Comparison of ENCODE assay signal across 12 cellular contexts in genomic region chr12:75959060-75959459, GRCh38.
A peak's percentile ranks its signal among the peaks of the same experiment; 100 is the strongest.
DNase-seq lines count a peak whose midpoint lies in the region; ATAC-seq, FAIRE-seq and TF ChIP-seq lines count a peak whose summit lies in the region.
"Had no signal": no experiment of that assay in that cellular context is flagged by ENCODE, and none has a peak within 500 bp of the region (broad histone marks: within the 10 kb centered on the region; RNA-seq: fewer than 3 reads in every experiment).

No MANE protein-coding gene starts in this region.

- H4K20me1 ChIP-seq in MM.1S (ENCODE audit: insufficient read depth, low read length) (no peaks in the 10 kb centered on the region), H1 (replicated peaks in 1 of 2; ENCODE audit: control insufficient read depth in 1 of 2, insufficient read depth in 2 of 2, low read length in 2 of 2) (no peaks in the 10 kb centered on the region)

- no peak for DNase-seq in activated CD8-positive, alpha-beta T cell treated with anti-CD3 and anti-CD28 coated beads, Interleukin-2, amount 10 ng/mL, durations not matched to agents 7 days and 5 days
- DNase-seq in activated CD8-positive, alpha-beta T cell treated with anti-CD3 and anti-CD28 coated beads for 36 hours = no peak
- DNase-seq in MM.1S (no peak), H1 (ENCODE audit: low read depth in 1 of 2, low spot score in 2 of 2) (no peak), 8988T (no peak), NCI-H1092 (lab: John Stamatoyannopoulos, UW) (no peak)
- DNase-seq: activated naive CD4-positive, alpha-beta T cell; NCI-H146; pancreas had no signal

- TF ChIP-seq RAD21 in H1 (IDR thresholded peaks at IDR 0.05 in 1 of 2, conservative IDR thresholded peaks at IDR 0.05 in 1 of 2; ENCODE audit: low read depth in 2 of 2, low read length in 2 of 2) = no peak

- H3K9me3 ChIP-seq in MM.1S (replicated peaks; ENCODE audit: insufficient read depth, low read length) (no peaks in the 10 kb centered on the region), H1 (ENCODE audit: insufficient read depth in 2 of 2, low read depth in 1 of 2, low read length in 1 of 2) (no peaks in the 10 kb centered on the region), neutrophil (no peaks in the 10 kb centered on the region)
- H3K9me3 ChIP-seq: pancreas had no signal

- TF ChIP-seq EP300 in H1 (IDR thresholded peaks at IDR 0.05; ENCODE audit: borderline replicate concordance in 1 of 2, low read depth in 2 of 2, low read length in 2 of 2) = no peak

- H3K23ac ChIP-seq in H1 (ENCODE audit: insufficient read length) = no peak overlapping the region

- H4K5ac ChIP-seq in H1 (ENCODE audit: insufficient read length, low read depth, low read length) = peak overlapping the region; percentile 54

- peaks cover 27% of the 10 kb centered on the region for H3K4me1 Mint-ChIP-seq in activated CD8-positive, alpha-beta T cell treated with anti-CD3 and anti-CD28 coated beads, Interleukin-2, amount 10 ng/mL, durations not matched to agents 7 days and 5 days (ENCODE audit: low read depth)
- peaks cover 21% of the 10 kb centered on the region for H3K4me1 Mint-ChIP-seq in activated CD8-positive, alpha-beta T cell treated with anti-CD3 and anti-CD28 coated beads for 36 hours (ENCODE audit: low read depth)

- no peak overlapping the region for H3K4me3 Mint-ChIP-seq in activated CD8-positive, alpha-beta T cell treated with anti-CD3 and anti-CD28 coated beads, Interleukin-2, amount 10 ng/mL, durations not matched to agents 7 days and 5 days
- no peak overlapping the region for H3K4me3 Mint-ChIP-seq in activated CD8-positive, alpha-beta T cell treated with anti-CD3 and anti-CD28 coated beads for 36 hours

- peak overlapping the region; percentile 86 for H3K4me2 ChIP-seq in MM.1S (ENCODE audit: low read depth, low read length)
- H3K4me2 ChIP-seq in H1 (ENCODE audit: insufficient read depth in 1 of 2, low read depth in 2 of 2, low read length in 2 of 2) = peak overlapping the region; percentile 32 to 46

- peak overlapping the region; percentile 99 for H3K27ac ChIP-seq in MM.1S (ENCODE audit: low read length)
- H3K27ac ChIP-seq in H1 (ENCODE audit: low read depth, low read length) = peak overlapping the region; percentile 60
- H3K27ac ChIP-seq in neutrophil = peak overlapping the region; percentile 43

- no peak overlapping the region for H3K4ac ChIP-seq in H1 (replicated peaks; ENCODE audit: insufficient read length, low read depth, low read length)

- no peak overlapping the region for H2BK15ac ChIP-seq in H1 (ENCODE audit: low read length)

- H3K18ac ChIP-seq in H1 (ENCODE audit: extremely low read depth, low read length) = peak overlapping the region; percentile 66; the same call in 1 of the 2 replicates

- H3K27me3 Mint-ChIP-seq in activated CD8-positive, alpha-beta T cell treated with anti-CD3 and anti-CD28 coated beads, Interleukin-2, amount 10 ng/mL, durations not matched to agents 7 days and 5 days (ENCODE audit: low read depth) = no peaks in the 10 kb centered on the region
- peaks cover 2% of the 10 kb centered on the region for H3K27me3 Mint-ChIP-seq in activated CD8-positive, alpha-beta T cell treated with anti-CD3 and anti-CD28 coated beads for 36 hours

- WGBS in H1 (ENCODE audit: extremely low coverage in 1 of 2, insufficient coverage in 1 of 2, insufficient read length in 1 of 2, insufficient replicate concordance in 2 of 2, low coverage in 1 of 2, low lambda C conversion rate in 2 of 2, missing lambda C conversion rate in 1 of 2), 2 experiments = 32% methylated on average over 2 of the region's 2 CpGs; no CpG with 5 or more reads in 1 of the 2 experiments

- H2BK20ac ChIP-seq in H1 (ENCODE audit: low read length) = no peak overlapping the region

- H3K9ac ChIP-seq in MM.1S (ENCODE audit: low read length) (peak overlapping the region; percentile 72), H1 (replicated peaks in 1 of 4; ENCODE audit: extremely low read depth in 1 of 4, low read depth in 3 of 4, low read length in 3 of 4) (no peak overlapping the region)

- peak overlapping the region; percentile 73 for H3K27ac Mint-ChIP-seq in activated CD8-positive, alpha-beta T cell treated with anti-CD3 and anti-CD28 coated beads, Interleukin-2, amount 10 ng/mL, durations not matched to agents 7 days and 5 days
- no peak overlapping the region for H3K27ac Mint-ChIP-seq in activated CD8-positive, alpha-beta T cell treated with anti-CD3 and anti-CD28 coated beads for 36 hours

- 0 out of 2 replicates have a peak overlapping the region, but pooled peaks have one; percentile 7 for H2BK12ac ChIP-seq in H1 (ENCODE audit: low read depth, low read length)

- H3K4me3 ChIP-seq in MM.1S (ENCODE audit: low read length) (peak overlapping the region; percentile 35), H1 (ENCODE audit: extremely low read depth in 1 of 4, insufficient read depth in 2 of 4, low read depth in 3 of 4, low read length in 4 of 4) (peak overlapping the region in 1 of 4 experiments; percentile 32; a peak in 1 of 8 replicates), neutrophil (ENCODE audit: low read depth in 1 of 2, low read length in 1 of 2) (no peak overlapping the region)
- H3K4me3 ChIP-seq: pancreas had no signal

- intact Hi-C loops in activated CD8-positive, alpha-beta T cell treated with anti-CD3 and anti-CD28 coated beads for 36 hours (cut with micrococcal nuclease) = no loop called here

- H4K91ac ChIP-seq in H1 (replicated peaks; ENCODE audit: insufficient read length, low read length) = no peak overlapping the region

- H3K36me3 ChIP-seq in MM.1S (replicated peaks; ENCODE audit: insufficient read depth, low read length) (no peaks in the 10 kb centered on the region), H1 (ENCODE audit: control insufficient read depth in 2 of 4, insufficient read depth in 4 of 4, low read length in 3 of 4) (no peaks in the 10 kb centered on the region), neutrophil (no peaks in the 10 kb centered on the region)
- H3K36me3 ChIP-seq: pancreas had no signal

- H2AFZ ChIP-seq in MM.1S (ENCODE audit: low read length) = peak overlapping the region; percentile 54
- no peak overlapping the region for H2AFZ ChIP-seq in H1 (ENCODE audit: low read length)

- peak; percentile 35 for ATAC-seq in activated CD8-positive, alpha-beta T cell treated with anti-CD3 and anti-CD28 coated beads, Interleukin-2, amount 10 ng/mL, durations not matched to agents 7 days and 5 days
- no peak for ATAC-seq in activated CD8-positive, alpha-beta T cell treated with anti-CD3 and anti-CD28 coated beads for 36 hours
- no peak for ATAC-seq in HG02610 (IDR thresholded peaks at IDR 0.05; ENCODE audit: unreplicated experiment)
- ATAC-seq: pancreas had no signal

- CTCF ChIA-PET in activated CD8-positive, alpha-beta T cell treated with anti-CD3 and anti-CD28 coated beads, Interleukin-2, amount 10 ng/mL, durations not matched to agents 7 days and 5 days (lab: Charles Lee) = interaction anchor here (1.0 to 1.5 kb wide), 6 partner anchors 9 to 475 kb away, joined by 3 to 7 read pairs (median 4); partner anchors contain the start of gene PHLDA1
- CTCF ChIA-PET in activated CD8-positive, alpha-beta T cell treated with anti-CD3 and anti-CD28 coated beads for 36 hours (lab: Charles Lee) = interaction anchor here (1.0 to 1.5 kb wide), 4 partner anchors 10 to 432 kb away, joined by 3 read pairs; no protein-coding TSS in a partner anchor
- CTCF ChIA-PET in H1 (lab: Charles Lee; ENCODE audit: partially characterized antibody) = interaction anchor here (0.9 to 1.6 kb wide), 6 partner anchors 16 to 434 kb away, joined by 3 read pairs; no protein-coding TSS in a partner anchor

- H3F3A ChIP-seq in MM.1S (ENCODE audit: insufficient read depth, low read length) = peaks cover 43% of the 10 kb centered on the region

- H3K4me1 ChIP-seq in MM.1S (ENCODE audit: low read length) = peaks cover 63% of the 10 kb centered on the region
- H3K4me1 ChIP-seq in H1 (replicated peaks in 1 of 4; ENCODE audit: control insufficient read depth in 3 of 4, insufficient read depth in 4 of 4, low read length in 3 of 4) = peaks cover 0 to 16% (median 9%) of the 10 kb centered on the region in 4 experiments; a peak in 5 of 7 replicates
- peaks cover 40 to 41% of the 10 kb centered on the region in 2 experiments for H3K4me1 ChIP-seq in neutrophil (ENCODE audit: control insufficient read depth in 1 of 2, insufficient read depth in 1 of 2, low read depth in 1 of 2, low read length in 1 of 2)

- H3K27me3 ChIP-seq in MM.1S (replicated peaks; ENCODE audit: insufficient read depth, low read length) = no peaks in the 10 kb centered on the region
- H3K27me3 ChIP-seq in H1 (replicated peaks in 1 of 4; ENCODE audit: control insufficient read depth in 3 of 4, extremely low read depth in 1 of 4, insufficient read depth in 3 of 4, low read length in 3 of 4) = no peaks in the 10 kb centered on the region
- no peaks in the 10 kb centered on the region for H3K27me3 ChIP-seq in neutrophil
- H3K27me3 ChIP-seq: pancreas had no signal

- H2BK120ac ChIP-seq in H1 (replicated peaks; ENCODE audit: low read depth, low read length) = no peak overlapping the region

- H3K14ac ChIP-seq in H1 (ENCODE audit: insufficient read length) = no peak overlapping the region

- H3K79me2 ChIP-seq in MM.1S (ENCODE audit: low read length) = no peaks in the 10 kb centered on the region
- H3K79me2 ChIP-seq in H1 (ENCODE audit: control insufficient read depth in 1 of 2, insufficient read depth in 2 of 2, low read length in 2 of 2) = no peaks in the 10 kb centered on the region

- FAIRE-seq in H1 (lab: Jason Lieb, UNC) = peak; percentile 65
- FAIRE-seq: islet of Langerhans, pancreas had no signal

- POLR2A ChIA-PET in activated CD8-positive, alpha-beta T cell treated with anti-CD3 and anti-CD28 coated beads, Interleukin-2, amount 10 ng/mL, durations not matched to agents 7 days and 5 days (lab: Charles Lee) = interaction anchor here (0.6 to 2.1 kb wide), 5 partner anchors 14 to 72 kb away, joined by 3 to 13 read pairs (median 8); partner anchors contain the start of gene PHLDA1
- POLR2A ChIA-PET in activated CD8-positive, alpha-beta T cell treated with anti-CD3 and anti-CD28 coated beads for 36 hours (lab: Charles Lee) = no interaction called here
- POLR2A ChIA-PET in H1 (lab: Charles Lee; ENCODE audit: partially characterized antibody) = interaction anchor here (0.7 to 3.0 kb wide), 7 partner anchors 9 to 75 kb away, joined by 3 to 16 read pairs (median 4); partner anchors contain the start of gene PHLDA1

- no peaks in the 10 kb centered on the region for H3K36me3 Mint-ChIP-seq in activated CD8-positive, alpha-beta T cell treated with anti-CD3 and anti-CD28 coated beads, Interleukin-2, amount 10 ng/mL, durations not matched to agents 7 days and 5 days (ENCODE audit: low read depth)
- no peaks in the 10 kb centered on the region for H3K36me3 Mint-ChIP-seq in activated CD8-positive, alpha-beta T cell treated with anti-CD3 and anti-CD28 coated beads for 36 hours (ENCODE audit: low read depth)

- TF ChIP-seq POLR2A in H1 (IDR thresholded peaks at IDR 0.05; ENCODE audit: control extremely low read depth in 1 of 2, low read depth in 2 of 2, low read length in 2 of 2) = no peak

- no peak overlapping the region for H4K8ac ChIP-seq in H1 (ENCODE audit: extremely low read depth, insufficient read depth, low read length)

- H3K79me1 ChIP-seq in H1 (ENCODE audit: low read depth, low read length) = no peaks in the 10 kb centered on the region

- 0 out of 2 replicates have a peak, but pooled peaks cover 2% of the 10 kb centered on the region for H3K23me2 ChIP-seq in H1 (ENCODE audit: low read depth, low read length)

- no peak overlapping the region for H2AK5ac ChIP-seq in H1 (ENCODE audit: low read depth, low read length)

- H3K56ac ChIP-seq in H1 (replicated peaks; ENCODE audit: insufficient read length, low read depth, low read length) = no peak overlapping the region

- peak overlapping the region; percentile 69; the same call in 1 of the 2 replicates for H2BK5ac ChIP-seq in H1 (ENCODE audit: low read depth, low read length)

- no peaks in the 10 kb centered on the region for H3K9me2 ChIP-seq in MM.1S (replicated peaks; ENCODE audit: insufficient read depth, low read length)

- TF ChIP-seq CTCF in activated CD8-positive, alpha-beta T cell treated with anti-CD3 and anti-CD28 coated beads for 36 hours (IDR thresholded peaks at IDR 0.05) = no peak
- TF ChIP-seq CTCF in MM.1S (IDR thresholded peaks at IDR 0.05; ENCODE audit: low read length) = no peak
- no peak for TF ChIP-seq CTCF in H1 (IDR thresholded peaks at IDR 0.05; ENCODE audit: control extremely low read depth in 1 of 3, insufficient read depth in 1 of 3, low read depth in 1 of 3, low read length in 3 of 3)
- no peak for TF ChIP-seq CTCF in neutrophil (IDR thresholded peaks at IDR 0.05)

- H3K9me3 Mint-ChIP-seq in activated CD8-positive, alpha-beta T cell treated with anti-CD3 and anti-CD28 coated beads, Interleukin-2, amount 10 ng/mL, durations not matched to agents 7 days and 5 days (ENCODE audit: insufficient read depth) = no peaks in the 10 kb centered on the region
- H3K9me3 Mint-ChIP-seq in activated CD8-positive, alpha-beta T cell treated with anti-CD3 and anti-CD28 coated beads for 36 hours = peaks cover 1% of the 10 kb centered on the region

Comparison
In these comparisons a context has a peak if more than half of its experiments do, and no peak if none do; other contexts are left out.
1. H3K27ac ChIP-seq: peak in every context shown above with its lines; median percentile 99 in MM.1S; 60 in H1; 43 in neutrophil.